ENCODE assay signal across 8 cellular contexts in the genomic region with DNA sequence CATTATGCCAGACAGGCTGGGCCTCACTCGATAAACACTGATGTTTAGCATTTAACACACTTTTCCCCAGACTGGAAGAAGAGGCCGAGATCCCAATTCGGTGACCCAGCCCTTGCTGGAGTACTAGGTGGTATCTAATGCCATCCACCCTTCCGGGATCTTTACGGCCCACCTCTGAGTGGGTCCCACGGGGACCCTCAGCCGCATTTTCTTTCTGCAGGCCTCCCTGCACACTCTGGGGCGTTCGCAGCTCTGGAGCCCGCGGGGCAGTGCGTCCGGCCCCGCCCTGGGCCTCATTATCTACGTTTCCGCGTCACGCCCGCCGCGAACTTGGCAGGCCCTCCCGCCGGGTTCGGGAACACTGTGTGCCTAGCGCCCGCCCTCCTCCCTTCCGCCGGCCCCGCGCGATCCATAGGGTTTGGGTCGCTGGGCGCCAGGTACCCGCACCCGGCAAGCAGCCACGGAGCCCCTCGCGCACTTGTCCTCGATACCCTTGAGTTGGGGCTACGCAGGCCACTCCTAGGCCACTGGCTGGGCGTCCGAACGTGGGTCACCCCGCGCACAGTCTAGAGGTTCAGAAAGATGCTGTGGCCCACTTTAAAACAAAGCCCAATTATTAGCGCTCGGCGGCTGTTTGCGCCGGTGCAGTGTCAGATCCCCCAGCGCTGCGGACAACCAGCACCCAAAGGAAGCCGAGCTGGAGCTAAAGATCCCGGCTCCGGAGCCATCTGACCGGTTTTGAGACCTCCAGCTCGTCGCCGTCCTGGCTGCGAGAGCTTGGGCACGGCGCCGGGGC. TPM values are rescaled to one million over a fixed set of nuclear protein-coding genes. Genes with fewer than 3 reads are reported as not detected.
DNase-seq lines count a peak whose midpoint lies in the region; ATAC-seq and TF ChIP-seq lines count a peak whose summit lies in the region.

No MANE protein-coding gene starts in this region.

- peak overlapping the region; percentile 87 for H3K4me3 Mint-ChIP-seq in type B pancreatic cell

- H3K4me1 ChIP-seq in adrenal gland (replicated peaks in 1 of 2), result peaks cover 0 to 21% of the 10 kb centered on the region in 2 donors
- H3K4me1 ChIP-seq in right atrium auricular region, result peaks cover 5 to 50% of the 10 kb centered on the region in 2 donors

- H3K27ac ChIP-seq in adrenal gland (peak overlapping the region; percentile 8 to 99 (median 79)), right atrium auricular region (peak overlapping the region; percentile 99)

- TF ChIP-seq CTCF in adrenal gland (IDR thresholded peaks at IDR 0.05) (no peak), right atrium auricular region (IDR thresholded peaks at IDR 0.05) (no peak), type B pancreatic cell (conservative IDR thresholded peaks at IDR 0.05) (no peak)

- H3K9me3 Mint-ChIP-seq in type B pancreatic cell, result no peaks in the 10 kb centered on the region

- H3K9me3 ChIP-seq in adrenal gland (replicated peaks in 1 of 3), result no peaks in the 10 kb centered on the region
- no peaks in the 10 kb centered on the region for H3K9me3 ChIP-seq in right atrium auricular region

- intact Hi-C loops in adrenal gland (cut with DNase I), result no loop called here
- intact Hi-C loops in posterior vena cava (cut with DNase I), result loop anchor here (2.0 to 10.0 kb wide), 3 partner anchors 46 to 155 kb away; no protein-coding TSS in a partner anchor

- peaks cover 78% of the 10 kb centered on the region for H3K27me3 Mint-ChIP-seq in type B pancreatic cell

- no peaks in the 10 kb centered on the region for H3K36me3 ChIP-seq in adrenal gland (replicated peaks in 1 of 2)
- no peaks in the 10 kb centered on the region for H3K36me3 ChIP-seq in right atrium auricular region

- no peaks in the 10 kb centered on the region for H3K36me3 Mint-ChIP-seq in type B pancreatic cell

- ATAC-seq in HG02759 (IDR thresholded peaks at IDR 0.05; ENCODE audit: unreplicated experiment) (peak; percentile 40), GM18907 (IDR thresholded peaks at IDR 0.05; ENCODE audit: unreplicated experiment) (no peak), GM21526 (IDR thresholded peaks at IDR 0.05; ENCODE audit: low FRiP score, unreplicated experiment) (no peak)

- peak; percentile 69 to 77 for TF ChIP-seq POLR2A in adrenal gland (IDR thresholded peaks at IDR 0.05)

- H3K27me3 ChIP-seq in adrenal gland, result no peaks in the 10 kb centered on the region
- no peaks in the 10 kb centered on the region for H3K27me3 ChIP-seq in right atrium auricular region

- DNase-seq in T-helper 1 cell (peak; percentile 22 to 70 (median 32)), adrenal gland (peak; percentile 77 to 95 (median 85)), right atrium auricular region (ENCODE audit: low spot score) (peak; percentile 96), posterior vena cava (ENCODE audit: low spot score) (peak; percentile 98), type B pancreatic cell (ENCODE audit: extremely low spot score, unreplicated experiment) (no peak)

- peaks cover 4% of the 10 kb centered on the region for H3K4me1 Mint-ChIP-seq in type B pancreatic cell (ENCODE audit: unreplicated experiment)

- peak overlapping the region; percentile 38 for H3K27ac Mint-ChIP-seq in type B pancreatic cell

- WGBS in adrenal gland, 4 donors, result 4 to 7% (median 7%) methylated on average over 28 to 63 of the region's 63 CpGs

- H3K4me3 ChIP-seq in adrenal gland, result peak overlapping the region; percentile 9 to 93 (median 52)
- peak overlapping the region; percentile 72 to 80 for H3K4me3 ChIP-seq in right atrium auricular region

RNA-seq across cellular contexts. Expression of a gene that starts 0.9 kb away (rescaled TPM):
- total RNA-seq in adrenal gland (10 to 100 TPM in 5 of 8 donors, 1 to 10 TPM in 3; 6.3 to 16.2 (median 12.1) TPM), right atrium auricular region (10 to 100 TPM; 25.5 to 45.9 TPM), posterior vena cava (10 to 100 TPM; 39.2 to 53.5 TPM), type B pancreatic cell (ENCODE audit: low replicate concordance) (0.63 and 1.2 TPM in 2 replicates)
- polyA plus RNA-seq in adrenal gland, result 10 to 100 TPM in 2 of 3 donors, 1 to 10 TPM in 1; 8.2 to 33.2 (median 31.4) TPM

RNA-seq across cellular contexts. Expression of a gene that starts 18.8 kb away (rescaled TPM):
- 10 to 100 TPM; 15.4 to 31.6 (median 17.9) TPM for total RNA-seq in adrenal gland
- polyA plus RNA-seq in adrenal gland, result 1 to 10 TPM; 5.2 to 9.3 (median 6.7) TPM
- total RNA-seq in right atrium auricular region, result 10 to 100 TPM in 1 of 2 donors, 1 to 10 TPM in 1; 8.6 to 12.2 TPM
- 10 to 100 TPM; 14.1 to 17.6 TPM for total RNA-seq in posterior vena cava
- 18.5 and 19.9 TPM in 2 replicates for total RNA-seq in type B pancreatic cell (ENCODE audit: low replicate concordance)

Comparison
In these comparisons a context has a peak if more than half of its experiments do, and no peak if none do; other contexts are left out.
1. intact Hi-C loops: an anchor here in posterior vena cava (2.0 to 10.0 kb wide); none called in adrenal gland.